Comparison of ENCODE assay signal across 12 cellular contexts in the genomic region with DNA sequence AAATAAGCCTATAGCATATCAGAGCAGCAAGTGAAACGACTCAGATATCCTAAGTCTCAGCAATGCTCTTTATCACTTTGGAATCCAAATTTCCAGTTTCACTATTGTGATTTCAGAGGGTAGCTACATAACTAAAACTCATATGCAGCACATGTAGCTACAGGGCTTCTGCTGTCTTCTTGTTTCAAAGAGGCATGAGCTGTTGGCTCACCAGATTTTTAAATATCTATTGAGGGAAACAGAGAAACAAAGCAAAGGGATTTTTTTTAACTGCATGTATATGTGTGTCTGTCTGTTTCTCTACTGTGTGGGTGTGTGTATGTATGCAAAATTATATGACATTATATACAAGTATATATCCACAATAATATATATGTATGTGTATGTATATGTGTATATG.
A peak's percentile ranks its signal among the peaks of the same experiment; 100 is the strongest.
DNase-seq lines count a peak whose midpoint lies in the region; ATAC-seq and TF ChIP-seq lines count a peak whose summit lies in the region.
"Had no signal": no experiment of that assay in that cellular context is flagged by ENCODE, and none has a peak within 500 bp of the region (broad histone marks: within the 10 kb centered on the region; RNA-seq: fewer than 3 reads in every experiment).

No MANE protein-coding gene starts in this region.

- peak in 3 of 4 donors; percentile 18 to 41 (median 40) for ATAC-seq in heart left ventricle
- ATAC-seq in psoas muscle = no peak
- ATAC-seq in HG02852 (IDR thresholded peaks at IDR 0.05; ENCODE audit: unreplicated experiment) = no peak
- ATAC-seq: activated CD8-positive, alpha-beta memory T cell treated with anti-CD3 and anti-CD28 coated beads, Interleukin-2, amount 10 ng/mL, durations not matched to agents 7 days and 5 days had no signal

- TF ChIP-seq CTCF in heart left ventricle (IDR thresholded peaks at IDR 0.05) (no peak), psoas muscle (IDR thresholded peaks at IDR 0.05) (no peak)

- 12 to 25% (median 20%) methylated on average over 1 of the region's 1 CpG for WGBS in heart left ventricle, 4 donors
- WGBS in psoas muscle, 3 donors = 29 to 42% (median 31%) methylated on average over 1 of the region's 1 CpG

- peak overlapping the region in 6 of 12 donors; percentile 24 to 67 (median 48) for H3K27ac ChIP-seq in heart left ventricle
- H3K27ac ChIP-seq in psoas muscle = peak overlapping the region; percentile 40

- H3K9me3 ChIP-seq in heart left ventricle (no peaks in the 10 kb centered on the region), psoas muscle (no peaks in the 10 kb centered on the region)
- H3K9me3 ChIP-seq: BE2C, ovary had no signal

- H3K4me1 ChIP-seq in heart left ventricle (peaks cover 0 to 18% (median 13%) of the 10 kb centered on the region in 12 donors), psoas muscle (peaks cover 14% of the 10 kb centered on the region)

- H3K27me3 ChIP-seq in heart left ventricle (no peaks in the 10 kb centered on the region), psoas muscle (ENCODE audit: insufficient read depth in 3 of 3, low read length in 2 of 3) (no peaks in the 10 kb centered on the region)
- H3K27me3 ChIP-seq: BE2C, ovary had no signal

- TF ChIP-seq POLR2A in heart left ventricle (IDR thresholded peaks at IDR 0.05) = no peak

- DNase-seq in EL (peak; percentile 4), SW480 (ENCODE audit: low spot score) (peak; percentile 1), heart left ventricle (no peak), psoas muscle (no peak), NCI-H1436 (lab: John Stamatoyannopoulos, UW) (no peak), head of caudate nucleus (no peak)
- DNase-seq in central memory CD4-positive, alpha-beta T cell = no peak
- DNase-seq: activated CD8-positive, alpha-beta memory T cell treated with anti-CD3 and anti-CD28 coated beads, Interleukin-2, amount 10 ng/mL, durations not matched to agents 7 days and 5 days; stimulated activated CD4-positive, alpha-beta T cell treated with anti-CD3 and anti-CD28 coated beads, Interleukin-4, amount 100 ng/mL, for 4 hours had no signal

- no peak overlapping the region for H3K4me3 ChIP-seq in heart left ventricle
- no peak overlapping the region for H3K4me3 ChIP-seq in psoas muscle
- H3K4me3 ChIP-seq: ovary had no signal

- H3K36me3 ChIP-seq in heart left ventricle (no peaks in the 10 kb centered on the region), psoas muscle (ENCODE audit: insufficient read depth in 1 of 2, low read depth in 1 of 2) (no peaks in the 10 kb centered on the region)
- H3K36me3 ChIP-seq: BE2C, ovary had no signal

- intact Hi-C loops in heart left ventricle (cut with DNase I) = loop anchor here in 5 of 10 donors (5.0 to 10.0 kb wide), 4 partner anchors 163 to 1235 kb away; partner anchors contain the start of gene SOX4 (in 4 of the 5)
- intact Hi-C loops in psoas muscle (cut with DNase I) = loop anchor here in 1 of 2 donors (2.0 kb wide), 1 partner anchor 45 kb away; no protein-coding TSS in a partner anchor
- intact Hi-C loops in head of caudate nucleus (cut with DNase I) = no loop called here

Comparison
In these comparisons a context has a peak if more than half of its experiments do, and no peak if none do; other contexts are left out.
1. DNase-seq: peak in EL (single experiment) and SW480 (single experiment); none in heart left ventricle (0 of 5), psoas muscle (0 of 2), NCI-H1436 (single experiment), head of caudate nucleus (0 of 42) and central memory CD4-positive, alpha-beta T cell (single experiment).
2. ATAC-seq: peak in heart left ventricle (3 of 4); none in psoas muscle (0 of 4) and HG02852 (single experiment).